19 cellular contexts compared by ENCODE assay signal in genomic region chr13:19834704-19835103, GRCh38. TPM values are rescaled to one million over a fixed set of nuclear protein-coding genes. Genes with fewer than 3 reads are reported as not detected.
DNase-seq lines count a peak whose midpoint lies in the region; ATAC-seq and TF ChIP-seq lines count a peak whose summit lies in the region.
"Had no signal": no experiment of that assay in that cellular context is flagged by ENCODE, and none has a peak within 500 bp of the region (broad histone marks: within the 10 kb centered on the region; RNA-seq: fewer than 3 reads in every experiment).

No MANE protein-coding gene starts in this region.

- peaks cover 88% of the 10 kb centered on the region for H3K36me3 Mint-ChIP-seq in effector memory CD8-positive, alpha-beta T cell (ENCODE audit: insufficient read depth)

- H3K27me3 ChIP-seq in right atrium auricular region = no peaks in the 10 kb centered on the region
- H3K27me3 ChIP-seq: BLaER1 treated with 17β-estradiol and CSF1 and Interleukin-3, amounts not matched to agents 10 nM and 100 nM had no signal

- no peak overlapping the region for H3K4me3 Mint-ChIP-seq in effector memory CD8-positive, alpha-beta T cell
- H3K4me3 Mint-ChIP-seq: B cell; CD8-positive, alpha-beta T cell had no signal

- no peaks in the 10 kb centered on the region for H3K9me3 Mint-ChIP-seq in effector memory CD8-positive, alpha-beta T cell
- H3K9me3 Mint-ChIP-seq: CD8-positive, alpha-beta T cell had no signal

- intact Hi-C loops in Right ventricle myocardium inferior (cut with DNase I) = no loop called here
- intact Hi-C loops in sciatic nerve (cut with DNase I) = no loop called here

- peaks cover 0 to 6% of the 10 kb centered on the region in 2 donors for H3K4me1 ChIP-seq in right atrium auricular region
- H3K4me1 ChIP-seq: BLaER1 treated with 17β-estradiol and CSF1 and Interleukin-3, amounts not matched to agents 10 nM and 100 nM; HAP-1 had no signal

- peaks cover 55% of the 10 kb centered on the region for H3K36me3 ChIP-seq in right atrium auricular region

- no peak for TF ChIP-seq CTCF in right atrium auricular region (IDR thresholded peaks at IDR 0.05)

- H3K4me1 Mint-ChIP-seq in effector memory CD8-positive, alpha-beta T cell (ENCODE audit: low read depth in 2 of 2) = peaks cover 0 to 2% of the 10 kb centered on the region in 2 donors
- H3K4me1 Mint-ChIP-seq: B cell had no signal

- no peak for DNase-seq in Right ventricle myocardium inferior (ENCODE audit: missing footprints)
- DNase-seq in right atrium auricular region (ENCODE audit: low spot score) = no peak
- no peak for DNase-seq in effector memory CD8-positive, alpha-beta T cell
- peak; percentile 22 for DNase-seq in fibroblast of peridontal ligament (ENCODE audit: extremely low read depth)
- no peak for DNase-seq in sciatic nerve (ENCODE audit: low spot score)
- no peak for DNase-seq in NCI-H2227 (lab: John Stamatoyannopoulos, UW; ENCODE audit: unreplicated experiment)
- DNase-seq: 8988T; CD8-positive, alpha-beta T cell; DMS 273 treated with DMSO at 0.1 percent for 48 hours; DMS53; DND-41; EL; GM23248 had no signal

- peak; percentile 37 for ATAC-seq in Right ventricle myocardium inferior
- ATAC-seq in effector memory CD8-positive, alpha-beta T cell (replicated peaks) = no peak
- ATAC-seq in sciatic nerve = peak; percentile 11
- ATAC-seq in SK-N-SH treated with all-trans-retinoic acid at 6 μM for 48 hours = no peak
- no peak for ATAC-seq in GM18502 (IDR thresholded peaks at IDR 0.05; ENCODE audit: poor library complexity, unreplicated experiment)
- ATAC-seq: CD8-positive, alpha-beta T cell; HepG2 had no signal

- H3K4me3 ChIP-seq in right atrium auricular region = no peak overlapping the region
- H3K4me3 ChIP-seq: BLaER1 treated with 17β-estradiol and CSF1 and Interleukin-3, amounts not matched to agents 10 nM and 100 nM; GM23248; HAP-1 had no signal

- H3K27ac Mint-ChIP-seq in effector memory CD8-positive, alpha-beta T cell = peak overlapping the region; percentile 44 to 81
- H3K27ac Mint-ChIP-seq: B cell; CD8-positive, alpha-beta T cell had no signal

- no peaks in the 10 kb centered on the region for H3K27me3 Mint-ChIP-seq in effector memory CD8-positive, alpha-beta T cell
- H3K27me3 Mint-ChIP-seq: B cell had no signal

- H3K27ac ChIP-seq in right atrium auricular region = no peak overlapping the region
- H3K27ac ChIP-seq: BLaER1 treated with 17β-estradiol and CSF1 and Interleukin-3, amounts not matched to agents 10 nM and 100 nM; GM23248 had no signal

- no peaks in the 10 kb centered on the region for H3K9me3 ChIP-seq in right atrium auricular region
- H3K9me3 ChIP-seq: BLaER1 treated with 17β-estradiol and CSF1 and Interleukin-3, amounts not matched to agents 10 nM and 100 nM; HAP-1 had no signal

TF ChIP-seq in SK-N-SH treated with all-trans-retinoic acid at 6 μM for 48 hours, 23 proteins besides CTCF, POLR2A, EP300 and RAD21:
- TF ChIP-seq ISL1 (CRISPR knock-in tag; IDR thresholded peaks at IDR 0.05) = no peak
- no peak for TF ChIP-seq TCF4 (CRISPR knock-in tag; IDR thresholded peaks at IDR 0.05; ENCODE audit: borderline replicate concordance)
- TF ChIP-seq, protein P1, sequence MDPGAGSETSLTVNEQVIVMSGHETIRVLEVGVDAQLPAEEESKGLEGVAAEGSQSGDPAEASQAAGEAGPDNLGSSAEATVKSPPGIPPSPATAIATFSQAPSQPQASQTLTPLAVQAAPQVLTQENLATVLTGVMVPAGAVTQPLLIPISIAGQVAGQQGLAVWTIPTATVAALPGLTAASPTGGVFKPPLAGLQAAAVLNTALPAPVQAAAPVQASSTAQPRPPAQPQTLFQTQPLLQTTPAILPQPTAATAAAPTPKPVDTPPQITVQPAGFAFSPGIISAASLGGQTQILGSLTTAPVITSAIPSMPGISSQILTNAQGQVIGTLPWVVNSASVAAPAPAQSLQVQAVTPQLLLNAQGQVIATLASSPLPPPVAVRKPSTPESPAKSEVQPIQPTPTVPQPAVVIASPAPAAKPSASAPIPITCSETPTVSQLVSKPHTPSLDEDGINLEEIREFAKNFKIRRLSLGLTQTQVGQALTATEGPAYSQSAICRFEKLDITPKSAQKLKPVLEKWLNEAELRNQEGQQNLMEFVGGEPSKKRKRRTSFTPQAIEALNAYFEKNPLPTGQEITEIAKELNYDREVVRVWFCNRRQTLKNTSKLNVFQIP (CRISPR knock-in tag; IDR thresholded peaks at IDR 0.05; ENCODE audit: borderline replicate concordance, low read depth) = no peak
- TF ChIP-seq, protein P2, sequence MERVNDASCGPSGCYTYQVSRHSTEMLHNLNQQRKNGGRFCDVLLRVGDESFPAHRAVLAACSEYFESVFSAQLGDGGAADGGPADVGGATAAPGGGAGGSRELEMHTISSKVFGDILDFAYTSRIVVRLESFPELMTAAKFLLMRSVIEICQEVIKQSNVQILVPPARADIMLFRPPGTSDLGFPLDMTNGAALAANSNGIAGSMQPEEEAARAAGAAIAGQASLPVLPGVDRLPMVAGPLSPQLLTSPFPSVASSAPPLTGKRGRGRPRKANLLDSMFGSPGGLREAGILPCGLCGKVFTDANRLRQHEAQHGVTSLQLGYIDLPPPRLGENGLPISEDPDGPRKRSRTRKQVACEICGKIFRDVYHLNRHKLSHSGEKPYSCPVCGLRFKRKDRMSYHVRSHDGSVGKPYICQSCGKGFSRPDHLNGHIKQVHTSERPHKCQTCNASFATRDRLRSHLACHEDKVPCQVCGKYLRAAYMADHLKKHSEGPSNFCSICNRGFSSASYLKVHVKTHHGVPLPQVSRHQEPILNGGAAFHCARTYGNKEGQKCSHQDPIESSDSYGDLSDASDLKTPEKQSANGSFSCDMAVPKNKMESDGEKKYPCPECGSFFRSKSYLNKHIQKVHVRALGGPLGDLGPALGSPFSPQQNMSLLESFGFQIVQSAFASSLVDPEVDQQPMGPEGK (CRISPR knock-in tag; IDR thresholded peaks at IDR 0.05; ENCODE audit: borderline replicate concordance) = no peak
- no peak for TF ChIP-seq GLIS3 (CRISPR knock-in tag; IDR thresholded peaks at IDR 0.05)
- no peak for TF ChIP-seq OSR1 (CRISPR knock-in tag; IDR thresholded peaks at IDR 0.05)
- no peak for TF ChIP-seq SNAI2 (CRISPR knock-in tag; IDR thresholded peaks at IDR 0.05)
- no peak for TF ChIP-seq ZNF8 (CRISPR knock-in tag; IDR thresholded peaks at IDR 0.05)
- TF ChIP-seq RARB (CRISPR knock-in tag; IDR thresholded peaks at IDR 0.05) = no peak
- TF ChIP-seq ZFP3 (CRISPR knock-in tag; IDR thresholded peaks at IDR 0.05) = no peak

RNA-seq across cellular contexts. Expression of gene ZMYM5, which starts 28.7 kb away (rescaled TPM):
- total RNA-seq in Right ventricle myocardium inferior (7.5 TPM), right atrium auricular region (10 to 100 TPM in 1 of 2 donors, 1 to 10 TPM in 1; 6.4 to 10.3 TPM), sciatic nerve (19.9 TPM)

RNA-seq across cellular contexts. Expression of gene PSPC1, which starts 52.0 kb away (rescaled TPM):
- total RNA-seq in Right ventricle myocardium inferior (24.9 TPM), right atrium auricular region (10 to 100 TPM; 24.6 to 28.3 TPM), sciatic nerve (54.3 TPM)

Comparison
In these comparisons a context has a peak if more than half of its experiments do, and no peak if none do; other contexts are left out.
1. ATAC-seq: peak in Right ventricle myocardium inferior (single experiment) and sciatic nerve (single experiment); none in effector memory CD8-positive, alpha-beta T cell (single experiment), SK-N-SH treated with all-trans-retinoic acid at 6 μM for 48 hours (single experiment) and GM18502 (single experiment).